Comparison of ENCODE assay signal across 28 cellular contexts in genomic region chr7:136950331-136950730, GRCh38.
"Had no signal": no experiment of that assay in that cellular context is flagged by ENCODE, and none has a peak within 500 bp of the region (broad histone marks: within the 10 kb centered on the region; RNA-seq: fewer than 3 reads in every experiment).

No MANE protein-coding gene starts in this region.

- H3K27me3 ChIP-seq: left lung, ovary, right atrium auricular region, right lobe of liver, stomach, testis, thyroid gland, transverse colon, upper lobe of right lung had no signal

- H3K9me3 Mint-ChIP-seq: nephron had no signal

- H3K9me3 ChIP-seq: lower lobe of right lung, ovary, right atrium auricular region, right lobe of liver, stomach, testis, thyroid gland, transverse colon, upper lobe of right lung had no signal

- H3K36me3 Mint-ChIP-seq: immature natural killer cell; naive thymus-derived CD8-positive, alpha-beta T cell; stimulated activated memory B cell treated with anti-CD40 and anti-IgM and Interleukin-4, amounts not matched to agents 10 μg/mL and 1 μg/mL and 100 μg/mL, for 72 hours had no signal

- DNase-seq: hypothalamus; immature natural killer cell; kidney; left colon; left lung; lower lobe of right lung; mammary epithelial cell; mesenchymal stem cell; naive thymus-derived CD8-positive, alpha-beta T cell; nucleus accumbens; ovary; right lobe of liver; stimulated activated CD4-positive, alpha-beta T cell treated with anti-CD3 and anti-CD28 coated beads, Interleukin-1b, Interleukin-23, amount 100 ng/mL, for 48 hours; stimulated activated CD4-positive, alpha-beta T cell treated with anti-CD3 and anti-CD28 coated beads, Interleukin-2, amount 100 ng/mL, for 48 hours; stimulated activated CD4-positive, alpha-beta T cell treated with anti-CD3 and anti-CD28 coated beads, Interleukin-4, amount 100 ng/mL, for 4 hours; stimulated activated CD8-positive, alpha-beta memory T cell treated with anti-CD3 and anti-CD28 coated beads, Interleukin-4, amount 100 ng/mL, for 48 hours; stimulated activated naive CD8-positive, alpha-beta T cell treated with anti-CD3 and anti-CD28 coated beads, Interleukin-15, Interleukin-2, amounts not matched to agents 100 U/mL and 50 U/mL, for 24 hours; stomach; testis; thyroid gland; transverse colon; upper lobe of right lung had no signal

- H3K4me1 ChIP-seq: left lung, lower lobe of right lung, right atrium auricular region, right lobe of liver, testis, thyroid gland, transverse colon, upper lobe of right lung had no signal

- H3K27ac Mint-ChIP-seq: immature natural killer cell; naive thymus-derived CD8-positive, alpha-beta T cell; nephron; progenitor cell of endocrine pancreas; stimulated activated memory B cell treated with anti-CD40 and anti-IgM and Interleukin-4, amounts not matched to agents 10 μg/mL and 1 μg/mL and 100 μg/mL, for 72 hours had no signal

- H3K4me1 Mint-ChIP-seq: immature natural killer cell; naive thymus-derived CD8-positive, alpha-beta T cell; neural crest cell; stimulated activated memory B cell treated with anti-CD40 and anti-IgM and Interleukin-4, amounts not matched to agents 10 μg/mL and 1 μg/mL and 100 μg/mL, for 72 hours had no signal

- ATAC-seq: left colon; left lung; lower lobe of right lung; naive thymus-derived CD8-positive, alpha-beta T cell; right lobe of liver; stimulated activated memory B cell treated with anti-CD40 and anti-IgM and Interleukin-4, amounts not matched to agents 10 μg/mL and 1 μg/mL and 100 μg/mL, for 72 hours; stimulated activated naive CD8-positive, alpha-beta T cell treated with anti-CD3 and anti-CD28 coated beads, Interleukin-15, Interleukin-2, amounts not matched to agents 100 U/mL and 50 U/mL, for 24 hours; upper lobe of right lung had no signal

- H3K4me3 ChIP-seq: left lung, lower lobe of right lung, ovary, right atrium auricular region, right lobe of liver, smooth muscle cell, stomach, testis, thyroid gland, transverse colon, upper lobe of right lung had no signal

- H3K27me3 Mint-ChIP-seq: naive thymus-derived CD8-positive, alpha-beta T cell; progenitor cell of endocrine pancreas; stimulated activated memory B cell treated with anti-CD40 and anti-IgM and Interleukin-4, amounts not matched to agents 10 μg/mL and 1 μg/mL and 100 μg/mL, for 72 hours had no signal

- H3K4me3 Mint-ChIP-seq: immature natural killer cell; naive thymus-derived CD8-positive, alpha-beta T cell; nephron; neural crest cell; stimulated activated memory B cell treated with anti-CD40 and anti-IgM and Interleukin-4, amounts not matched to agents 10 μg/mL and 1 μg/mL and 100 μg/mL, for 72 hours had no signal

- H3K4me2 ChIP-seq: smooth muscle cell had no signal

- H3K27ac ChIP-seq: left lung, lower lobe of right lung, ovary, right lobe of liver, stomach, testis, thyroid gland, transverse colon, upper lobe of right lung had no signal

- H3K36me3 ChIP-seq: left lung, lower lobe of right lung, ovary, right lobe of liver, stomach, thyroid gland, transverse colon, upper lobe of right lung had no signal
